1 cellular context compared by ENCODE assay signal in the genomic region with DNA sequence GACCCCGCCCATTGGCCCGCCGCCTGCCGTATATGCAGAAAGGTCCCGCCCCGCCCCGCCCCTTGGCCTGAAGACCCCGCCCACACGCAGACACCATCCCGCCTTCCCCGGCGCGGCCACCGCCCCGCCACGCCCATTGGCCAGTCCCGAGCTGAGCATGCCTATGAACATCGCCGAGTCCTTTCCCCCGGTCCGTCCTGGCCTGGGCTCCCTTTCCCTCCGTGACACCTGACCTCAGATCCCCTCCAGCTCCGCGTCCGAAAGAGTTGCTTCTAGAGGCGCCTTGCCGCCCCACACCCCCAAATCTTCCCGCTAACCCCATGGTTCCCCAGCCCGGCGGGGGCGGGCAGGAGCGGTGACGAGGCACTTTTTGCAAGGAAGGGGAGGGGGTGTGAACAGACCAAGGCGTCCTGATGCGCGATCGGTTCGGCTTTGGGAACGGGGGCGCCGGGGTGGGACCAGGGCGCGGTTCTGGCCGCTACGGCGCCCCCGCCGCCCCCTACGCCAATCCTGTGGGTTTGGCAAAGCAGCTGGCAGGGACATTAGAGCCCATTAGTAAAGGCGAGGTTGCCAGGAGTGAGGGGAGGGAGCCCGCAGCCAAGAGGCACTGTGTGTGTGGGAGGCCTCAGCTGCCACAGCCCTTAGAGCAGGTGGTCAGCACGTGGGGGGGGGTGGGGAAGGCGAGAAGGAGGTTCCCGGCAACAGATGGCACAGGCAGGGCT.
TF ChIP-seq lines count a peak whose summit lies in the region.

No MANE protein-coding gene starts in this region.

TF ChIP-seq in K562, 482 proteins besides CTCF, POLR2A, EP300 and RAD21 (continued from another document and continues in another):
- TF ChIP-seq, protein P1, sequence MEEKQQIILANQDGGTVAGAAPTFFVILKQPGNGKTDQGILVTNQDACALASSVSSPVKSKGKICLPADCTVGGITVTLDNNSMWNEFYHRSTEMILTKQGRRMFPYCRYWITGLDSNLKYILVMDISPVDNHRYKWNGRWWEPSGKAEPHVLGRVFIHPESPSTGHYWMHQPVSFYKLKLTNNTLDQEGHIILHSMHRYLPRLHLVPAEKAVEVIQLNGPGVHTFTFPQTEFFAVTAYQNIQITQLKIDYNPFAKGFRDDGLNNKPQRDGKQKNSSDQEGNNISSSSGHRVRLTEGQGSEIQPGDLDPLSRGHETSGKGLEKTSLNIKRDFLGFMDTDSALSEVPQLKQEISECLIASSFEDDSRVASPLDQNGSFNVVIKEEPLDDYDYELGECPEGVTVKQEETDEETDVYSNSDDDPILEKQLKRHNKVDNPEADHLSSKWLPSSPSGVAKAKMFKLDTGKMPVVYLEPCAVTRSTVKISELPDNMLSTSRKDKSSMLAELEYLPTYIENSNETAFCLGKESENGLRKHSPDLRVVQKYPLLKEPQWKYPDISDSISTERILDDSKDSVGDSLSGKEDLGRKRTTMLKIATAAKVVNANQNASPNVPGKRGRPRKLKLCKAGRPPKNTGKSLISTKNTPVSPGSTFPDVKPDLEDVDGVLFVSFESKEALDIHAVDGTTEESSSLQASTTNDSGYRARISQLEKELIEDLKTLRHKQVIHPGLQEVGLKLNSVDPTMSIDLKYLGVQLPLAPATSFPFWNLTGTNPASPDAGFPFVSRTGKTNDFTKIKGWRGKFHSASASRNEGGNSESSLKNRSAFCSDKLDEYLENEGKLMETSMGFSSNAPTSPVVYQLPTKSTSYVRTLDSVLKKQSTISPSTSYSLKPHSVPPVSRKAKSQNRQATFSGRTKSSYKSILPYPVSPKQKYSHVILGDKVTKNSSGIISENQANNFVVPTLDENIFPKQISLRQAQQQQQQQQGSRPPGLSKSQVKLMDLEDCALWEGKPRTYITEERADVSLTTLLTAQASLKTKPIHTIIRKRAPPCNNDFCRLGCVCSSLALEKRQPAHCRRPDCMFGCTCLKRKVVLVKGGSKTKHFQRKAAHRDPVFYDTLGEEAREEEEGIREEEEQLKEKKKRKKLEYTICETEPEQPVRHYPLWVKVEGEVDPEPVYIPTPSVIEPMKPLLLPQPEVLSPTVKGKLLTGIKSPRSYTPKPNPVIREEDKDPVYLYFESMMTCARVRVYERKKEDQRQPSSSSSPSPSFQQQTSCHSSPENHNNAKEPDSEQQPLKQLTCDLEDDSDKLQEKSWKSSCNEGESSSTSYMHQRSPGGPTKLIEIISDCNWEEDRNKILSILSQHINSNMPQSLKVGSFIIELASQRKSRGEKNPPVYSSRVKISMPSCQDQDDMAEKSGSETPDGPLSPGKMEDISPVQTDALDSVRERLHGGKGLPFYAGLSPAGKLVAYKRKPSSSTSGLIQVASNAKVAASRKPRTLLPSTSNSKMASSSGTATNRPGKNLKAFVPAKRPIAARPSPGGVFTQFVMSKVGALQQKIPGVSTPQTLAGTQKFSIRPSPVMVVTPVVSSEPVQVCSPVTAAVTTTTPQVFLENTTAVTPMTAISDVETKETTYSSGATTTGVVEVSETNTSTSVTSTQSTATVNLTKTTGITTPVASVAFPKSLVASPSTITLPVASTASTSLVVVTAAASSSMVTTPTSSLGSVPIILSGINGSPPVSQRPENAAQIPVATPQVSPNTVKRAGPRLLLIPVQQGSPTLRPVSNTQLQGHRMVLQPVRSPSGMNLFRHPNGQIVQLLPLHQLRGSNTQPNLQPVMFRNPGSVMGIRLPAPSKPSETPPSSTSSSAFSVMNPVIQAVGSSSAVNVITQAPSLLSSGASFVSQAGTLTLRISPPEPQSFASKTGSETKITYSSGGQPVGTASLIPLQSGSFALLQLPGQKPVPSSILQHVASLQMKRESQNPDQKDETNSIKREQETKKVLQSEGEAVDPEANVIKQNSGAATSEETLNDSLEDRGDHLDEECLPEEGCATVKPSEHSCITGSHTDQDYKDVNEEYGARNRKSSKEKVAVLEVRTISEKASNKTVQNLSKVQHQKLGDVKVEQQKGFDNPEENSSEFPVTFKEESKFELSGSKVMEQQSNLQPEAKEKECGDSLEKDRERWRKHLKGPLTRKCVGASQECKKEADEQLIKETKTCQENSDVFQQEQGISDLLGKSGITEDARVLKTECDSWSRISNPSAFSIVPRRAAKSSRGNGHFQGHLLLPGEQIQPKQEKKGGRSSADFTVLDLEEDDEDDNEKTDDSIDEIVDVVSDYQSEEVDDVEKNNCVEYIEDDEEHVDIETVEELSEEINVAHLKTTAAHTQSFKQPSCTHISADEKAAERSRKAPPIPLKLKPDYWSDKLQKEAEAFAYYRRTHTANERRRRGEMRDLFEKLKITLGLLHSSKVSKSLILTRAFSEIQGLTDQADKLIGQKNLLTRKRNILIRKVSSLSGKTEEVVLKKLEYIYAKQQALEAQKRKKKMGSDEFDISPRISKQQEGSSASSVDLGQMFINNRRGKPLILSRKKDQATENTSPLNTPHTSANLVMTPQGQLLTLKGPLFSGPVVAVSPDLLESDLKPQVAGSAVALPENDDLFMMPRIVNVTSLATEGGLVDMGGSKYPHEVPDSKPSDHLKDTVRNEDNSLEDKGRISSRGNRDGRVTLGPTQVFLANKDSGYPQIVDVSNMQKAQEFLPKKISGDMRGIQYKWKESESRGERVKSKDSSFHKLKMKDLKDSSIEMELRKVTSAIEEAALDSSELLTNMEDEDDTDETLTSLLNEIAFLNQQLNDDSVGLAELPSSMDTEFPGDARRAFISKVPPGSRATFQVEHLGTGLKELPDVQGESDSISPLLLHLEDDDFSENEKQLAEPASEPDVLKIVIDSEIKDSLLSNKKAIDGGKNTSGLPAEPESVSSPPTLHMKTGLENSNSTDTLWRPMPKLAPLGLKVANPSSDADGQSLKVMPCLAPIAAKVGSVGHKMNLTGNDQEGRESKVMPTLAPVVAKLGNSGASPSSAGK (IDR thresholded peaks at IDR 0.05): peak; percentile 100
- TF ChIP-seq HNRNPL (IDR thresholded peaks at IDR 0.05; ENCODE audit: low read depth, low read length) (no peak), STAT6 (CRISPR knock-in tag; IDR thresholded peaks at IDR 0.05) (no peak), SRSF7 (optimal IDR thresholded peaks at IDR 0.05; ENCODE audit: low read depth, low read length) (no peak), MEIS2 (IDR thresholded peaks at IDR 0.05; ENCODE audit: partially characterized antibody) (no peak), SMAD3 (CRISPR knock-in tag; conservative IDR thresholded peaks at IDR 0.05) (no peak), MAFF (IDR thresholded peaks at IDR 0.05; ENCODE audit: low read length) (peak; percentile 72), KDM4B (IDR thresholded peaks at IDR 0.05; ENCODE audit: borderline replicate concordance in 2 of 2, low read depth in 1 of 2) (no peak), CREB1 (IDR thresholded peaks at IDR 0.05) (peak; percentile 28; the same call in 1 of the 2 replicates), CREB1 (CRISPR knock-in tag; IDR thresholded peaks at IDR 0.05) (peak; percentile 4; the same call in 1 of the 2 replicates), GTF2B (IDR thresholded peaks at IDR 0.05; ENCODE audit: extremely low read depth, insufficient read length) (no peak), BRD4 (IDR thresholded peaks at IDR 0.05) (0 out of 2 replicates have a peak, but pooled peaks have one; percentile 61), USF1 (CRISPR knock-in tag; IDR thresholded peaks at IDR 0.05) (peak; percentile 19; the same call in 1 of the 2 replicates), MIER1 (IDR thresholded peaks at IDR 0.05; ENCODE audit: low read depth) (no peak), BACH1 (tag; IDR thresholded peaks at IDR 0.05) (peak; percentile 88; the same call in 1 of the 2 replicates), OTX1 (CRISPR knock-in tag; IDR thresholded peaks at IDR 0.05) (peak; percentile 78; the same call in 1 of the 2 replicates), CCNT2 (IDR thresholded peaks at IDR 0.05; ENCODE audit: borderline replicate concordance, extremely low read depth, insufficient read length, low read depth, low read length) (peak; percentile 34), GABPB1 (CRISPR knock-in tag; IDR thresholded peaks at IDR 0.05) (no peak), HNRNPUL1 (IDR thresholded peaks at IDR 0.05; ENCODE audit: low read length) (no peak), POLR2G (IDR thresholded peaks at IDR 0.05; ENCODE audit: low read depth, low read length) (peak; percentile 90), ZNF232 (CRISPR knock-in tag; IDR thresholded peaks at IDR 0.05) (0 out of 2 replicates have a peak, but pooled peaks have one; percentile 18), MECOM (CRISPR knock-in tag; IDR thresholded peaks at IDR 0.05) (peak; percentile 58), EGR1 (conservative IDR thresholded peaks at IDR 0.05) (peak; percentile 98), MBD2 (IDR thresholded peaks at IDR 0.05; ENCODE audit: borderline replicate concordance, low read depth) (0 out of 2 replicates have a peak, but pooled peaks have one; percentile 41), ZNF717 (CRISPR knock-in tag; IDR thresholded peaks at IDR 0.05) (0 out of 2 replicates have a peak, but pooled peaks have one; percentile 21), NR2C1 (IDR thresholded peaks at IDR 0.05) (peak; percentile 54), NR2C1 (tag; IDR thresholded peaks at IDR 0.05) (peak; percentile 24; the same call in 1 of the 2 replicates), MTF1 (CRISPR knock-in tag; IDR thresholded peaks at IDR 0.05; ENCODE audit: borderline replicate concordance) (0 out of 2 replicates have a peak, but pooled peaks have one; percentile 30), TRIM24 (IDR thresholded peaks at IDR 0.05) (peak; percentile 32 to 53; a peak in 2 of 4 replicates)
- TF ChIP-seq, protein P2, sequence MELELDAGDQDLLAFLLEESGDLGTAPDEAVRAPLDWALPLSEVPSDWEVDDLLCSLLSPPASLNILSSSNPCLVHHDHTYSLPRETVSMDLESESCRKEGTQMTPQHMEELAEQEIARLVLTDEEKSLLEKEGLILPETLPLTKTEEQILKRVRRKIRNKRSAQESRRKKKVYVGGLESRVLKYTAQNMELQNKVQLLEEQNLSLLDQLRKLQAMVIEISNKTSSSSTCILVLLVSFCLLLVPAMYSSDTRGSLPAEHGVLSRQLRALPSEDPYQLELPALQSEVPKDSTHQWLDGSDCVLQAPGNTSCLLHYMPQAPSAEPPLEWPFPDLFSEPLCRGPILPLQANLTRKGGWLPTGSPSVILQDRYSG (tag; conservative IDR thresholded peaks at IDR 0.05; ENCODE audit: low read depth): no peak; the same call in 1 of the 2 replicates
- TF ChIP-seq, protein P3, sequence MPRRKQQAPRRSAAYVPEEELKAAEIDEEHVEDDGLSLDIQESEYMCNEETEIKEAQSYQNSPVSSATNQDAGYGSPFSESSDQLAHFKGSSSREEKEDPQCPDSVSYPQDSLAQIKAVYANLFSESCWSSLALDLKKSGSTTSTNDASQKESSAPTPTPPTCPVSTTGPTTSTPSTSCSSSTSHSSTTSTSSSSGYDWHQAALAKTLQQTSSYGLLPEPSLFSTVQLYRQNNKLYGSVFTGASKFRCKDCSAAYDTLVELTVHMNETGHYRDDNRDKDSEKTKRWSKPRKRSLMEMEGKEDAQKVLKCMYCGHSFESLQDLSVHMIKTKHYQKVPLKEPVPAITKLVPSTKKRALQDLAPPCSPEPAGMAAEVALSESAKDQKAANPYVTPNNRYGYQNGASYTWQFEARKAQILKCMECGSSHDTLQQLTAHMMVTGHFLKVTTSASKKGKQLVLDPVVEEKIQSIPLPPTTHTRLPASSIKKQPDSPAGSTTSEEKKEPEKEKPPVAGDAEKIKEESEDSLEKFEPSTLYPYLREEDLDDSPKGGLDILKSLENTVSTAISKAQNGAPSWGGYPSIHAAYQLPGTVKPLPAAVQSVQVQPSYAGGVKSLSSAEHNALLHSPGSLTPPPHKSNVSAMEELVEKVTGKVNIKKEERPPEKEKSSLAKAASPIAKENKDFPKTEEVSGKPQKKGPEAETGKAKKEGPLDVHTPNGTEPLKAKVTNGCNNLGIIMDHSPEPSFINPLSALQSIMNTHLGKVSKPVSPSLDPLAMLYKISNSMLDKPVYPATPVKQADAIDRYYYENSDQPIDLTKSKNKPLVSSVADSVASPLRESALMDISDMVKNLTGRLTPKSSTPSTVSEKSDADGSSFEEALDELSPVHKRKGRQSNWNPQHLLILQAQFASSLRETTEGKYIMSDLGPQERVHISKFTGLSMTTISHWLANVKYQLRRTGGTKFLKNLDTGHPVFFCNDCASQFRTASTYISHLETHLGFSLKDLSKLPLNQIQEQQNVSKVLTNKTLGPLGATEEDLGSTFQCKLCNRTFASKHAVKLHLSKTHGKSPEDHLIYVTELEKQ (CRISPR knock-in tag; IDR thresholded peaks at IDR 0.05): no peak
- TF ChIP-seq, protein P4, sequence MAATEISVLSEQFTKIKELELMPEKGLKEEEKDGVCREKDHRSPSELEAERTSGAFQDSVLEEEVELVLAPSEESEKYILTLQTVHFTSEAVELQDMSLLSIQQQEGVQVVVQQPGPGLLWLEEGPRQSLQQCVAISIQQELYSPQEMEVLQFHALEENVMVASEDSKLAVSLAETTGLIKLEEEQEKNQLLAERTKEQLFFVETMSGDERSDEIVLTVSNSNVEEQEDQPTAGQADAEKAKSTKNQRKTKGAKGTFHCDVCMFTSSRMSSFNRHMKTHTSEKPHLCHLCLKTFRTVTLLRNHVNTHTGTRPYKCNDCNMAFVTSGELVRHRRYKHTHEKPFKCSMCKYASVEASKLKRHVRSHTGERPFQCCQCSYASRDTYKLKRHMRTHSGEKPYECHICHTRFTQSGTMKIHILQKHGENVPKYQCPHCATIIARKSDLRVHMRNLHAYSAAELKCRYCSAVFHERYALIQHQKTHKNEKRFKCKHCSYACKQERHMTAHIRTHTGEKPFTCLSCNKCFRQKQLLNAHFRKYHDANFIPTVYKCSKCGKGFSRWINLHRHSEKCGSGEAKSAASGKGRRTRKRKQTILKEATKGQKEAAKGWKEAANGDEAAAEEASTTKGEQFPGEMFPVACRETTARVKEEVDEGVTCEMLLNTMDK (IDR thresholded peaks at IDR 0.05; ENCODE audit: borderline replicate concordance, insufficient read depth, low read depth, low read length, poor library complexity, severe bottlenecking): no peak
